ENCODE assay signal across 8 cellular contexts in the genomic region with DNA sequence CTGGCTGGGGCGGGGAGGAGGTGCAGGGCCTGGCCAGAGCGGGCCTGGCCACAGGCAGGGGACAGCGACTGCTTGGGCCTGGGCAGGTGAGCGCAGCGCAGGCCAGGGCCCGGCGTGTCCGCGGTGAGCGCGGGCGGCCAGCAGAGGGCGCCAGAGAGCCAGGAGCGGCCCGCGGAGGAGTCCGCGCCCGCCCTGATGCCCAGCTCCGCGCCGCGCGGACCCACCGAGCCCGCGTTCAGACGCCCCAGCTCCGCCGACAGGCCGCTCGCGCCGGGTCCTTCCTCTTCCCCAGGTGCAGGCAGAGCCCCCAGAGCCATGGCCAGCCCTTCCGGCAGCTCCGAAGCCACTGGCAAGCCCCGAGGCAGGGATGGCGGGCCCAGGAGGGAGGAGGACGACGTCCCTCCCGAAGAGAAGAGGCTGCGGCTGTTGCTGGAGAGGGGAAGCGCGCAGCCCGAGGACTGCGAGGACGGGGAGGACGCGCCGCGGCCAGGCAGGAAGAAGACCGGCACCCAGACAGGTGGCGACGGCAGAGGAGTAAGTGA.
DNase-seq lines count a peak whose midpoint lies in the region; ATAC-seq and TF ChIP-seq lines count a peak whose summit lies in the region.
"Not testable (repeated sequence)": the region's sequence is repeated elsewhere in the genome, so short reads cannot be mapped to it uniquely, and the experiment has no call there.

No MANE protein-coding gene starts in this region.

- H4K20me1 ChIP-seq in neural cell (ENCODE audit: insufficient read depth): not testable (repeated sequence)

- peak overlapping the region; percentile 62 for H3K9ac ChIP-seq in neural cell (ENCODE audit: low read length)

- POLR2A ChIA-PET in BJ (lab: Charles Lee): not testable (repeated sequence)

- not testable (repeated sequence) for H3F3A ChIP-seq in neural cell (ENCODE audit: insufficient read depth, low read length, poor library complexity, severe bottlenecking)

- peak; percentile 61 for TF ChIP-seq RAD21 in neural cell (conservative IDR thresholded peaks at IDR 0.05)

- DNase-seq in BJ (ENCODE audit: low read depth): not testable (repeated sequence)
- DNase-seq in HCEC 1CT: peak; percentile 2
- peak; percentile 13 for DNase-seq in NCI-H510A (lab: John Stamatoyannopoulos, UW)
- peak; percentile 81 for DNase-seq in activated CD4-positive, CD25-positive, alpha-beta regulatory T cell treated with anti-CD3 and anti-CD28 coated beads, Interleukin-2, amount 50 U/mL, for 72 hours
- DNase-seq in astrocyte of the spinal cord (ENCODE audit: low read depth, low spot score): peak; percentile 36
- peak; percentile 14 to 75 (median 40) for DNase-seq in heart left ventricle
- DNase-seq in stimulated activated CD8-positive, alpha-beta memory T cell treated with anti-CD3 and anti-CD28 coated beads, Interleukin-15, amount 100 ng/mL, for 4 hours (ENCODE audit: low read depth in 2 of 2): peak; percentile 8 to 23

- H3K4me2 ChIP-seq in neural cell (ENCODE audit: low read length): not testable (repeated sequence)

- not testable (repeated sequence) for H3K36me3 ChIP-seq in BJ (ENCODE audit: control insufficient read depth, insufficient read depth, low read length); heart left ventricle; neural cell (ENCODE audit: insufficient read depth, low read length)

- not testable (repeated sequence) for H2AFZ ChIP-seq in neural cell (ENCODE audit: low read depth, low read length)

- peak overlapping the region; percentile 47 for H3K4me3 ChIP-seq in BJ (ENCODE audit: low read depth, low read length)
- peak overlapping the region; percentile 29 for H3K4me3 ChIP-seq in astrocyte of the spinal cord (ENCODE audit: low read depth, low read length)
- H3K4me3 ChIP-seq in heart left ventricle: peak overlapping the region in 11 of 12 donors; percentile 28 to 66 (median 54)
- peak overlapping the region; percentile 69 for H3K4me3 ChIP-seq in neural cell (ENCODE audit: low read length)

- not testable (repeated sequence) for H3K27me3 ChIP-seq in BJ (ENCODE audit: control insufficient read depth, insufficient read depth, low read length); neural cell (ENCODE audit: insufficient read depth, low read depth, low read length)
- peaks cover 0 to 12% (median 0%) of the 10 kb centered on the region in 9 donors for H3K27me3 ChIP-seq in heart left ventricle

- WGBS in heart left ventricle, 4 donors: 0 to 2% (median 1%) methylated on average over 15 to 53 of the region's 54 CpGs

- in situ Hi-C loops in astrocyte of the spinal cord (cut with HindIII; ENCODE audit: low sequenced_read_pairs): not testable (repeated sequence)

- ATAC-seq in heart left ventricle: not testable (repeated sequence)

- H3K79me2 ChIP-seq in neural cell (replicated peaks; ENCODE audit: insufficient read depth, low read length): not testable (repeated sequence)

- TF ChIP-seq POLR2A in heart left ventricle (IDR thresholded peaks at IDR 0.05): not testable (repeated sequence)

- H3K27ac ChIP-seq in heart left ventricle: peak overlapping the region in 1 of 12 donors; percentile 68
- not testable (repeated sequence) for H3K27ac ChIP-seq in neural cell (ENCODE audit: low read length)

- not testable (repeated sequence) for TF ChIP-seq EP300 in neural cell (conservative IDR thresholded peaks at IDR 0.05; ENCODE audit: poor library complexity, severe bottlenecking)

- not testable (repeated sequence) for H3K9me2 ChIP-seq in neural cell (ENCODE audit: insufficient read depth, low read length)

- intact Hi-C loops in heart left ventricle (cut with DNase I): loop anchor here in 2 of 10 donors (10.0 kb wide), 2 partner anchors 148 to 168 kb away; no protein-coding TSS in a partner anchor

- TF ChIP-seq CTCF in BJ (IDR thresholded peaks at IDR 0.05; ENCODE audit: insufficient read depth, low read depth, low read length): peak; percentile 19
- TF ChIP-seq CTCF in astrocyte of the spinal cord (IDR thresholded peaks at IDR 0.05; ENCODE audit: low read depth, low read length): peak; percentile 51
- peak; percentile 51 to 93 (median 76) for TF ChIP-seq CTCF in heart left ventricle (IDR thresholded peaks at IDR 0.05)
- peak; percentile 75 for TF ChIP-seq CTCF in neural cell (IDR thresholded peaks at IDR 0.05; ENCODE audit: poor library complexity, severe bottlenecking)

- CTCF ChIA-PET in BJ (lab: Yijun Ruan, JAX): interaction anchor here (0.6 to 1.4 kb wide), 9 partner anchors 10 to 170 kb away, joined by 3 to 15 read pairs (median 4); no protein-coding TSS in a partner anchor

- H3K4me1 ChIP-seq in heart left ventricle: peaks cover 0 to 13% (median 0%) of the 10 kb centered on the region in 12 donors

- H3K9me3 ChIP-seq in heart left ventricle; neural cell (ENCODE audit: low read length): not testable (repeated sequence)

TF ChIP-seq in neural cell, 6 proteins besides CTCF, POLR2A, EP300 and RAD21:
- peak; percentile 78 for TF ChIP-seq SMC3 (conservative IDR thresholded peaks at IDR 0.05; ENCODE audit: poor library complexity)
TF ChIP-seq in neural cell: peak in this region for 1; not testable (repeated sequence) for 5.

Comparison
In these comparisons a context has a peak if more than half of its experiments do, and no peak if none do; other contexts are left out.
1. CTCF ChIP-seq: peak in every context shown above with its lines; median percentile 76 in heart left ventricle; 75 in neural cell; 51 in astrocyte of the spinal cord; 19 in BJ.